In the genomic region with DNA sequence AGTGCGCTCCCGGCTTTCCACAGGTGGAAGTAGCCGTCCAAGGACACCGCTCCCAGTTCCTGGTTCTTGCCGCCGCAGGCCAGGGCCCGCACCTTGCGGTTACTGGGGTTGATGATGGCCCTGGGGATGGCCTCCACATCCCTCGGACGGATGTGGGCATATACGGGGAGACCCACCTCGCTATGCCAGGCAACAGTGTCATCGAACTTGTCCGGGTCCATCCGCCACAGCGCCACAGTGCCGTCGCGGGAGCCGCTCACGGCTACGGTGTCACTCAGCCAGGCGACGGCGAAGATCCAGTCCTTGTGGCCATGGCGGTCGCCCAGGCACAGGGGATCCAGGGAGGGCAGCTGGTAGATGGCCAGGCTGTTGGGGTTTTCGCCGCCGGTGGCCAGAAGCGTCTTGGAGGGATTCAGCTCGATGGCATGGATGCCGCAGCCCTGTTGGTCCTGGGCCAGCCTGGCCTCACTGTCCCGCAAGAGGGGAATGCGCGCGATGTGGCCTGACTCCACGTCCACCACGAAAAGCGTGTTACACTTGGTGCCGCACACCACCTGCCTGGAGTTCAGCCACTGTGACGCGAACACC, we compare ENCODE assay signal across 1 cellular context.
TF ChIP-seq lines count a peak whose summit lies in the region.

No MANE protein-coding gene starts in this region.

TF ChIP-seq in endothelial cell of umbilical vein, 7 proteins besides CTCF, POLR2A, EP300 and RAD21:
- TF ChIP-seq MYC (IDR thresholded peaks at IDR 0.05; ENCODE audit: low read depth, low read length) (no peak), POLR2AphosphoS5 (IDR thresholded peaks at IDR 0.05; ENCODE audit: insufficient read depth, low read depth, low read length) (no peak), EZH2 (IDR thresholded peaks at IDR 0.05; ENCODE audit: borderline replicate concordance, low read depth, low read length, severe bottlenecking) (no peak), GATA2 (IDR thresholded peaks at IDR 0.05; ENCODE audit: insufficient read depth, insufficient read length, low read depth, low read length) (no peak), JUN (IDR thresholded peaks at IDR 0.05; ENCODE audit: borderline replicate concordance, insufficient read depth, insufficient read length, low read depth) (no peak), FOS (IDR thresholded peaks at IDR 0.05; ENCODE audit: borderline replicate concordance, insufficient read depth, low read length) (no peak)
- TF ChIP-seq, protein P1, sequence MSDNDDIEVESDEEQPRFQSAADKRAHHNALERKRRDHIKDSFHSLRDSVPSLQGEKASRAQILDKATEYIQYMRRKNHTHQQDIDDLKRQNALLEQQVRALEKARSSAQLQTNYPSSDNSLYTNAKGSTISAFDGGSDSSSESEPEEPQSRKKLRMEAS (IDR thresholded peaks at IDR 0.05; ENCODE audit: insufficient read depth, insufficient read length) = no peak
